Comparison of ENCODE assay signal across 29 cellular contexts in genomic region chr15:33837294-33837693, GRCh38.
"Had no signal": no experiment of that assay in that cellular context is flagged by ENCODE, and none has a peak within 500 bp of the region (broad histone marks: within the 10 kb centered on the region; RNA-seq: fewer than 3 reads in every experiment).

No MANE protein-coding gene starts in this region.

- H3K27ac ChIP-seq: adrenal gland, body of pancreas, esophagus squamous epithelium had no signal

- ATAC-seq: activated CD4-positive, alpha-beta T cell treated with anti-CD3 and anti-CD28 coated beads for 36 hours; activated CD8-positive, alpha-beta memory T cell treated with anti-CD3 and anti-CD28 coated beads, Interleukin-2, amount 10 ng/mL, durations not matched to agents 7 days and 5 days; activated CD8-positive, alpha-beta T cell treated with anti-CD3 and anti-CD28 coated beads, Interleukin-2, amount 10 ng/mL, durations not matched to agents 7 days and 5 days; activated naive CD8-positive, alpha-beta T cell treated with anti-CD3 and anti-CD28 coated beads, Interleukin-2, amount 50 U/mL, for 24 hours; body of pancreas; effector memory CD8-positive, alpha-beta T cell had no signal

- H3K9me3 ChIP-seq: adrenal gland, body of pancreas, esophagus squamous epithelium had no signal

- H3K27me3 ChIP-seq: adrenal gland, body of pancreas had no signal

- DNase-seq: activated CD4-positive, alpha-beta memory T cell treated with anti-CD3 and anti-CD28 coated beads for 36 hours; activated CD4-positive, alpha-beta T cell treated with anti-CD3 and anti-CD28 coated beads for 36 hours; activated CD4-positive, alpha-beta T cell treated with anti-CD3 and anti-CD28 coated beads, Interleukin-2, amount 10 ng/mL, durations not matched to agents 24 days and 14 days; activated CD4-positive, CD25-positive, alpha-beta regulatory T cell; activated CD4-positive, CD25-positive, alpha-beta regulatory T cell treated with anti-CD3 and anti-CD28 coated beads, Interleukin-2, amount 50 U/mL, for 72 hours; activated CD8-positive, alpha-beta memory T cell treated with anti-CD3 and anti-CD28 coated beads, Interleukin-2, amount 10 ng/mL, durations not matched to agents 7 days and 5 days; activated CD8-positive, alpha-beta memory T cell treated with anti-CD3 and anti-CD28 coated beads, Interleukin-2, amount 50 U/mL, for 4 hours; activated CD8-positive, alpha-beta T cell treated with anti-CD3 and anti-CD28 coated beads, Interleukin-2, amount 10 ng/mL, durations not matched to agents 7 days and 5 days; activated effector memory CD4-positive, alpha-beta T cell treated with anti-CD3 and anti-CD28 coated beads, Interleukin-2, amount 50 U/mL, for 16 hours; activated naive CD4-positive, alpha-beta T cell treated with anti-CD3 and anti-CD28 coated beads for 36 hours; activated naive CD8-positive, alpha-beta T cell treated with anti-CD3 and anti-CD28 coated beads for 36 hours; activated naive CD8-positive, alpha-beta T cell treated with anti-CD3 and anti-CD28 coated beads, Interleukin-2, amount 50 U/mL, for 24 hours; activated T-cell treated with anti-CD3 and anti-CD28 coated beads, Interleukin-2, amount 50 U/mL, for 1 hour; activated T-cell treated with anti-CD3 and anti-CD28 coated beads, Interleukin-2, amount 50 U/mL, for 48 hours; adrenal gland; amygdala; aorta; body of pancreas; caudate nucleus; cortex of kidney; dermis blood vessel endothelial cell; effector CD4-positive, alpha-beta T cell; effector memory CD8-positive, alpha-beta T cell; erythroblast; esophagus squamous epithelium; foreskin melanocyte; glutamatergic neuron; T-helper 2 cell had no signal

- H3K36me3 ChIP-seq: adrenal gland, esophagus squamous epithelium had no signal

- FAIRE-seq: colon had no signal

- H3K4me3 ChIP-seq: adrenal gland, body of pancreas, esophagus squamous epithelium had no signal

- H3K4me1 ChIP-seq: adrenal gland, body of pancreas had no signal
